ENCODE assay signal across 24 cellular contexts in the genomic region with DNA sequence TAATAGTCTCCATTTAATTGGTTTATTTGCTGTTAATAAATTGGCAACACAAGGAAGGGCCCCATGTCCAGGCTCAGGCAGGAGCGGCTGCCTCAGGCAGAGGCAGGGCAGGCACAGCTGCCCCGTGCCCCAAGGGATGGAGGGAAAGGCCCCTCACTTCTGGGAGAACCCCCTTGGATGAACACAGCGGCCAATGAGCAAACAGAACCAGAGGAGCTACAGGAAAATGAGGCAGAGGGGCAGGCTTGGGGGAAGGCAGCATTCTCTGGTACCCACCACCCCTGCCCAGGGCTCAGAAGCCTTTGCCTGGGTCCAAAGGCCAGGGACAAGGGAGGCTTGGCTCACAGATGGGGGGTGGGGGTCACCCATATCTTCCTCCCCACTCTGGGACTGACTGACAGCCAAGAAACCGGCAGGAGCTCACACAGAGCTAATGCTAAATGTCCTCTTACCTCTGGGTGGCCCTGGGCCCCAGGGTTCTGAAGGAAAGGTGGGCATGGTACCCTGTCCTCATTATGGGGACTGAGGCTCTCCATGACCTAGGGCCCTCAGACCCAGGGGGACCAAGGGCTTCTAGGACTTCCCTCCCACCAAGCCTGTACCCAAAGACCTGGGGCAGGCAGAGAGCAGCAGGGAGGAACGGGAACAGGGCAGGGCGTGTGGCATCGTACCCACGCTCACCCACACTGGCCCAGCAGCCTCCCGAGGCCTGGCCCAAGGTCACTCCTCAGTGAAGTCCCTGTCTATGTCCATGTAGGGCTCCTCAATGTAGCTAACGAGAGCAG. TPM values are rescaled to one million over a fixed set of nuclear protein-coding genes. Genes with fewer than 3 reads are reported as not detected.
DNase-seq lines count a peak whose midpoint lies in the region; ATAC-seq and TF ChIP-seq lines count a peak whose summit lies in the region.
"Had no signal": no experiment of that assay in that cellular context is flagged by ENCODE, and none has a peak within 500 bp of the region (broad histone marks: within the 10 kb centered on the region; RNA-seq: fewer than 3 reads in every experiment).

No MANE protein-coding gene starts in this region.

- no TSS peak for BruUV-seq in A673 (replicated peaks; lab: Mats Ljungman, UMichigan)

- H3K36me3 Mint-ChIP-seq in natural killer cell treated with Interleukin-12 subunit alpha and Interleukin-12 subunit beta and Interleukin-15 and Interleukin-18, amount 100 ng/mL, for 72 hours: no peaks in the 10 kb centered on the region
- H3K36me3 Mint-ChIP-seq in natural killer cell: no peaks in the 10 kb centered on the region
- peaks cover 26% of the 10 kb centered on the region for H3K36me3 Mint-ChIP-seq in activated T-helper 1 cell treated with anti-CD3 and anti-CD28 coated beads, Interleukin-12 subunit alpha, Interleukin-12 subunit beta, Interleukin-2, Interleukin-4 antibody, amounts not matched to agents 30 ng/mL and 10 ng/mL and 1 ng/mL, durations not matched to agents 14 hours and 24 hours and 36 hours (ENCODE audit: low read depth)

- H3K9me3 ChIP-seq in mucosa of descending colon: no peaks in the 10 kb centered on the region
- no peaks in the 10 kb centered on the region for H3K9me3 ChIP-seq in aorta (ENCODE audit: control insufficient read depth, low read length)
- H3K9me3 ChIP-seq in A673 (ENCODE audit: low read depth, low read length, poor library complexity, severe bottlenecking): no peaks in the 10 kb centered on the region
- H3K9me3 ChIP-seq: ascending aorta; BLaER1 treated with 17β-estradiol and CSF1 and Interleukin-3, amounts not matched to agents 10 nM and 100 nM; MG63; suprapubic skin; vagina had no signal

- intact Hi-C loops in natural killer cell (cut with micrococcal nuclease): no loop called here
- intact Hi-C loops in cardiac septum (cut with DNase I): no loop called here
- intact Hi-C loops in mucosa of descending colon (cut with DNase I, micrococcal nuclease): no loop called here
- intact Hi-C loops in aorta (cut with DNase I): no loop called here
- intact Hi-C loops in A673 (cut with micrococcal nuclease; ENCODE audit: unreplicated experiment): no loop called here
- intact Hi-C loops in activated T-helper 1 cell treated with anti-CD3 and anti-CD28 coated beads, Interleukin-12 subunit alpha, Interleukin-12 subunit beta, Interleukin-2, Interleukin-4 antibody, amounts not matched to agents 30 ng/mL and 10 ng/mL and 1 ng/mL, durations not matched to agents 14 hours and 24 hours and 36 hours (cut with micrococcal nuclease): loop anchor here (5.0 kb wide), 1 partner anchor 130 kb away; the partner anchor contains the start of gene GGT7

- DNase-seq in natural killer cell treated with Interleukin-12 subunit alpha and Interleukin-12 subunit beta and Interleukin-15 and Interleukin-18, amount 100 ng/mL, for 72 hours (ENCODE audit: low spot score): peak; percentile 51
- DNase-seq in natural killer cell (no peak), cardiac septum (ENCODE audit: low spot score) (peak; percentile 66), mucosa of descending colon (peak in 2 of 3 donors; percentile 7 to 12), aorta (peak; percentile 24 to 59), A673 (ENCODE audit: low spot score) (no peak), GM10266 (ENCODE audit: extremely low spot score) (no peak)
- DNase-seq in activated T-helper 1 cell treated with anti-CD3 and anti-CD28 coated beads, Interleukin-12 subunit alpha, Interleukin-12 subunit beta, Interleukin-2, Interleukin-4 antibody, amounts not matched to agents 30 ng/mL and 10 ng/mL and 1 ng/mL, durations not matched to agents 14 hours and 24 hours and 36 hours (ENCODE audit: low spot score): no peak
- DNase-seq: activated naive CD4-positive, alpha-beta T cell treated with Interleukin-2 at 50 U/mL for 16 hours; activated T-cell treated with anti-CD3 and anti-CD28 coated beads for 4 hours; effector CD4-positive, alpha-beta T cell; foreskin melanocyte; GOT3; MG63; NCI-H1436 treated with DMSO at 0.1 percent for 48 hours; NCI-H2171; SW 1271 had no signal

- TF ChIP-seq CTCF in natural killer cell (IDR thresholded peaks at IDR 0.05) (no peak), mucosa of descending colon (IDR thresholded peaks at IDR 0.05) (no peak), A673 (conservative IDR thresholded peaks at IDR 0.05; ENCODE audit: low read depth, low read length) (no peak), GM10266 (IDR thresholded peaks at IDR 0.05; ENCODE audit: control insufficient read depth, insufficient read depth, low read depth, missing control alignments) (no peak)

- H3K36me3 ChIP-seq in mucosa of descending colon (ENCODE audit: low read depth): peaks cover 29% of the 10 kb centered on the region
- H3K36me3 ChIP-seq in aorta (ENCODE audit: control insufficient read depth in 1 of 2, insufficient read depth in 2 of 2, low read length in 1 of 2): peaks cover 0 to 24% of the 10 kb centered on the region in 2 donors
- H3K36me3 ChIP-seq in A673 (ENCODE audit: insufficient read depth, low read length, poor library complexity, severe bottlenecking): peaks cover 50% of the 10 kb centered on the region

- H3K4me1 ChIP-seq in mucosa of descending colon (ENCODE audit: low read depth) (no peaks in the 10 kb centered on the region), aorta (ENCODE audit: control insufficient read depth in 1 of 2, insufficient read depth in 2 of 2, low read length in 2 of 2) (no peaks in the 10 kb centered on the region), A673 (ENCODE audit: insufficient read depth, low read length, poor library complexity, severe bottlenecking) (no peaks in the 10 kb centered on the region)
- H3K4me1 ChIP-seq: ascending aorta; BLaER1 treated with 17β-estradiol and CSF1 and Interleukin-3, amounts not matched to agents 10 nM and 100 nM; vagina had no signal

- POLR2A ChIA-PET in A673 (lab: Charles Lee; ENCODE audit: low non-redundant PET): no interaction called here

- no peak for ATAC-seq in natural killer cell treated with Interleukin-12 subunit alpha and Interleukin-12 subunit beta and Interleukin-15 and Interleukin-18, amount 100 ng/mL, for 72 hours
- ATAC-seq in natural killer cell (no peak), mucosa of descending colon (no peak), aorta (ENCODE audit: low FRiP score) (no peak)
- ATAC-seq: activated CD8-positive, alpha-beta T cell treated with anti-CD3 and anti-CD28 coated beads for 36 hours; esophagus mucosa had no signal

- peaks cover 3 to 7% of the 10 kb centered on the region in 2 donors for H3K4me1 Mint-ChIP-seq in natural killer cell treated with Interleukin-12 subunit alpha and Interleukin-12 subunit beta and Interleukin-15 and Interleukin-18, amount 100 ng/mL, for 72 hours (ENCODE audit: low read depth in 2 of 2)
- H3K4me1 Mint-ChIP-seq in natural killer cell: peaks cover 8 to 10% of the 10 kb centered on the region in 2 donors
- no peaks in the 10 kb centered on the region for H3K4me1 Mint-ChIP-seq in activated T-helper 1 cell treated with anti-CD3 and anti-CD28 coated beads, Interleukin-12 subunit alpha, Interleukin-12 subunit beta, Interleukin-2, Interleukin-4 antibody, amounts not matched to agents 30 ng/mL and 10 ng/mL and 1 ng/mL, durations not matched to agents 14 hours and 24 hours and 36 hours (ENCODE audit: low read depth)

- H3K27ac ChIP-seq in aorta (ENCODE audit: low read depth in 1 of 2, low read length in 2 of 2) (no peak overlapping the region), A673 (ENCODE audit: low read depth, low read length, poor library complexity, severe bottlenecking) (no peak overlapping the region)
- H3K27ac ChIP-seq: ascending aorta; BLaER1 treated with 17β-estradiol and CSF1 and Interleukin-3, amounts not matched to agents 10 nM and 100 nM; suprapubic skin; vagina had no signal

- H3K4me3 ChIP-seq in mucosa of descending colon (no peak overlapping the region), aorta (ENCODE audit: low read length in 2 of 2) (no peak overlapping the region), A673 (ENCODE audit: low read depth, low read length, poor library complexity, severe bottlenecking) (no peak overlapping the region)
- H3K4me3 ChIP-seq: ascending aorta; BLaER1 treated with 17β-estradiol and CSF1 and Interleukin-3, amounts not matched to agents 10 nM and 100 nM; MG63; suprapubic skin; vagina had no signal

- no peaks in the 10 kb centered on the region for H3K27me3 ChIP-seq in aorta (ENCODE audit: control insufficient read depth in 1 of 2, insufficient read depth in 2 of 2, low read length in 1 of 2)
- H3K27me3 ChIP-seq in A673 (replicated peaks; ENCODE audit: insufficient read depth, low read depth, low read length, poor library complexity): no peaks in the 10 kb centered on the region
- H3K27me3 ChIP-seq: ascending aorta; BLaER1 treated with 17β-estradiol and CSF1 and Interleukin-3, amounts not matched to agents 10 nM and 100 nM; MG63; suprapubic skin; vagina had no signal

- H3K9me3 Mint-ChIP-seq in natural killer cell treated with Interleukin-12 subunit alpha and Interleukin-12 subunit beta and Interleukin-15 and Interleukin-18, amount 100 ng/mL, for 72 hours: no peaks in the 10 kb centered on the region
- no peaks in the 10 kb centered on the region for H3K9me3 Mint-ChIP-seq in natural killer cell
- H3K9me3 Mint-ChIP-seq in activated T-helper 1 cell treated with anti-CD3 and anti-CD28 coated beads, Interleukin-12 subunit alpha, Interleukin-12 subunit beta, Interleukin-2, Interleukin-4 antibody, amounts not matched to agents 30 ng/mL and 10 ng/mL and 1 ng/mL, durations not matched to agents 14 hours and 24 hours and 36 hours: no peaks in the 10 kb centered on the region
- H3K9me3 Mint-ChIP-seq: activated CD8-positive, alpha-beta T cell treated with anti-CD3 and anti-CD28 coated beads for 36 hours; IgD-negative memory B cell had no signal

- CTCF ChIA-PET in A673 (lab: Charles Lee): no interaction called here

- no peak overlapping the region for H3K4me3 Mint-ChIP-seq in natural killer cell treated with Interleukin-12 subunit alpha and Interleukin-12 subunit beta and Interleukin-15 and Interleukin-18, amount 100 ng/mL, for 72 hours
- H3K4me3 Mint-ChIP-seq in natural killer cell: no peak overlapping the region
- no peak overlapping the region for H3K4me3 Mint-ChIP-seq in activated T-helper 1 cell treated with anti-CD3 and anti-CD28 coated beads, Interleukin-12 subunit alpha, Interleukin-12 subunit beta, Interleukin-2, Interleukin-4 antibody, amounts not matched to agents 30 ng/mL and 10 ng/mL and 1 ng/mL, durations not matched to agents 14 hours and 24 hours and 36 hours
- H3K4me3 Mint-ChIP-seq: activated CD8-positive, alpha-beta T cell treated with anti-CD3 and anti-CD28 coated beads for 36 hours; IgD-negative memory B cell had no signal

- no peaks in the 10 kb centered on the region for H3K27me3 Mint-ChIP-seq in natural killer cell treated with Interleukin-12 subunit alpha and Interleukin-12 subunit beta and Interleukin-15 and Interleukin-18, amount 100 ng/mL, for 72 hours
- no peaks in the 10 kb centered on the region for H3K27me3 Mint-ChIP-seq in natural killer cell (ENCODE audit: low read depth in 2 of 2)
- no peaks in the 10 kb centered on the region for H3K27me3 Mint-ChIP-seq in activated T-helper 1 cell treated with anti-CD3 and anti-CD28 coated beads, Interleukin-12 subunit alpha, Interleukin-12 subunit beta, Interleukin-2, Interleukin-4 antibody, amounts not matched to agents 30 ng/mL and 10 ng/mL and 1 ng/mL, durations not matched to agents 14 hours and 24 hours and 36 hours (ENCODE audit: insufficient read depth)
- H3K27me3 Mint-ChIP-seq: activated CD8-positive, alpha-beta T cell treated with anti-CD3 and anti-CD28 coated beads for 36 hours; IgD-negative memory B cell had no signal

- 78 to 82% methylated on average over 10 of the region's 10 CpGs for WGBS in aorta, 2 donors

- H3K27ac Mint-ChIP-seq in natural killer cell treated with Interleukin-12 subunit alpha and Interleukin-12 subunit beta and Interleukin-15 and Interleukin-18, amount 100 ng/mL, for 72 hours: no peak overlapping the region
- no peak overlapping the region for H3K27ac Mint-ChIP-seq in natural killer cell
- H3K27ac Mint-ChIP-seq in activated T-helper 1 cell treated with anti-CD3 and anti-CD28 coated beads, Interleukin-12 subunit alpha, Interleukin-12 subunit beta, Interleukin-2, Interleukin-4 antibody, amounts not matched to agents 30 ng/mL and 10 ng/mL and 1 ng/mL, durations not matched to agents 14 hours and 24 hours and 36 hours: no peak overlapping the region
- H3K27ac Mint-ChIP-seq: activated CD8-positive, alpha-beta T cell treated with anti-CD3 and anti-CD28 coated beads for 36 hours had no signal

RNA-seq across cellular contexts. Expression of gene MYH7B, which starts 47.0 kb away (rescaled TPM):
- under 1 TPM in 1 of 2 donors, not detected in 1; 0.19 TPM for total RNA-seq in natural killer cell treated with Interleukin-12 subunit alpha and Interleukin-12 subunit beta and Interleukin-15 and Interleukin-18, amount 100 ng/mL, for 72 hours
- 1 to 10 TPM in 1 of 3 donors, under 1 TPM in 2; 0.18 to 1.0 (median 0.21) TPM for total RNA-seq in natural killer cell
- 238 TPM for total RNA-seq in cardiac septum
- total RNA-seq in mucosa of descending colon: 1 to 10 TPM in 1 of 3 donors, under 1 TPM in 2; 0.76 to 1.9 (median 0.99) TPM
- under 1 TPM; 0.57 to 0.88 TPM for total RNA-seq in aorta
- 1 to 10 TPM in 1 of 2 donors, under 1 TPM in 1; 0.13 to 4.6 TPM for polyA plus RNA-seq in aorta
- 0.34 and 1.1 TPM in 2 replicates for total RNA-seq in A673 (2021)
- 0.20 and 0.44 TPM in 2 replicates for total RNA-seq in activated T-helper 1 cell treated with anti-CD3 and anti-CD28 coated beads, Interleukin-12 subunit alpha, Interleukin-12 subunit beta, Interleukin-2, Interleukin-4 antibody, amounts not matched to agents 30 ng/mL and 10 ng/mL and 1 ng/mL, durations not matched to agents 14 hours and 24 hours and 36 hours
- total RNA-seq: esophagus mucosa had no signal

RNA-seq across cellular contexts. Expression of gene GSS, which starts 47.0 kb away (rescaled TPM):
- total RNA-seq in natural killer cell treated with Interleukin-12 subunit alpha and Interleukin-12 subunit beta and Interleukin-15 and Interleukin-18, amount 100 ng/mL, for 72 hours: 10 to 100 TPM; 53.3 to 71.3 TPM
- total RNA-seq in natural killer cell (10 to 100 TPM; 27.4 to 35.4 (median 30.3) TPM), cardiac septum (27.5 TPM), mucosa of descending colon (10 to 100 TPM; 45.2 to 97.3 (median 91.8) TPM), aorta (10 to 100 TPM; 22.9 to 24.3 TPM), A673 (2021) (53.5 and 63.1 TPM in 2 replicates)
- 10 to 100 TPM; 12.9 to 31.5 TPM for polyA plus RNA-seq in aorta
- 64.1 and 68.0 TPM in 2 replicates for total RNA-seq in activated T-helper 1 cell treated with anti-CD3 and anti-CD28 coated beads, Interleukin-12 subunit alpha, Interleukin-12 subunit beta, Interleukin-2, Interleukin-4 antibody, amounts not matched to agents 30 ng/mL and 10 ng/mL and 1 ng/mL, durations not matched to agents 14 hours and 24 hours and 36 hours

Comparison
In these comparisons a context has a peak if more than half of its experiments do, and no peak if none do; other contexts are left out.
1. DNase-seq: peak in natural killer cell treated with Interleukin-12 subunit alpha and Interleukin-12 subunit beta and Interleukin-15 and Interleukin-18, amount 100 ng/mL, for 72 hours (single experiment), cardiac septum (single experiment), mucosa of descending colon (2 of 3) and aorta (2 of 2); none in natural killer cell (single experiment), A673 (single experiment), GM10266 (single experiment) and activated T-helper 1 cell treated with anti-CD3 and anti-CD28 coated beads, Interleukin-12 subunit alpha, Interleukin-12 subunit beta, Interleukin-2, Interleukin-4 antibody, amounts not matched to agents 30 ng/mL and 10 ng/mL and 1 ng/mL, durations not matched to agents 14 hours and 24 hours and 36 hours (single experiment).
2. RNA of gene MYH7B, which starts 47.0 kb away (total RNA-seq): 238 TPM in cardiac septum (single experiment); 0.76 to 1.9 TPM in mucosa of descending colon, 0.57 to 0.88 TPM in aorta, 0.20 to 0.44 TPM in activated T-helper 1 cell treated with anti-CD3 and anti-CD28 coated beads, Interleukin-12 subunit alpha, Interleukin-12 subunit beta, Interleukin-2, Interleukin-4 antibody, amounts not matched to agents 30 ng/mL and 10 ng/mL and 1 ng/mL, durations not matched to agents 14 hours and 24 hours and 36 hours, 0.34 to 1.1 TPM in A673, 0.18 to 1.0 TPM in natural killer cell and 0.19 TPM in natural killer cell treated with Interleukin-12 subunit alpha and Interleukin-12 subunit beta and Interleukin-15 and Interleukin-18, amount 100 ng/mL, for 72 hours; every median in the first group is over 10 times any median in the second.